12 cellular contexts compared by ENCODE assay signal in the genomic region with DNA sequence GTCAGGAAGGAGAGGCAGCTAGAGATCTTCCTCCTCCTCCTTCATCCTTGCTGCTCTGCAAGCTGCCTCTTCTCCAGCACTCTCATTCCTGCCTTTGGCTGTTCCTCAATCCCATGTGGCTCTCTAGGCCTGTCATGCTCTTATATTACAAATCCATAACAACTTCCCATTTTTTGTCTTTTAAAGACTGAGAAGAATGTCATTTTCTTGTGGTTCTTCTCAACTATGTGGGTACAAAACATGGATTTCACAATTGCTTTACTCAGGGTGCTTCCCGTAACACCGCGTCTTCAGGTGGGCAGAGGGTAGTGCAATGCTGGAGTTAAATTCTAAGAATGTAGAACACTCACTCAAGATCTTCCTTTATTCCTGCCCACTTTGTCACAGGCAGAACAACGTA.
"Had no signal": no experiment of that assay in that cellular context is flagged by ENCODE, and none has a peak within 500 bp of the region (broad histone marks: within the 10 kb centered on the region; RNA-seq: fewer than 3 reads in every experiment).

No MANE protein-coding gene starts in this region.

- H3K36me3 ChIP-seq: thyroid gland had no signal

- H3K27ac ChIP-seq: body of pancreas, parathyroid adenoma, thyroid gland had no signal

- H3K4me3 ChIP-seq: body of pancreas, lung, thyroid gland had no signal

- H3K27me3 ChIP-seq: body of pancreas, thyroid gland had no signal

- H3K4me1 ChIP-seq: body of pancreas, parathyroid adenoma had no signal

- DNase-seq: activated effector memory CD4-positive, alpha-beta T cell treated with Interleukin-2 at 50 U/mL for 16 hours; activated T-cell treated with anti-CD3 and anti-CD28 coated beads, Interleukin-2, amount 50 U/mL, for 1 hour; amygdala; body of pancreas; T-helper 9 cell; thyroid gland had no signal

- ATAC-seq: activated CD4-positive, CD25-positive, alpha-beta regulatory T cell treated with anti-CD3 and anti-CD28 coated beads, Interleukin-2, amount 50 U/mL, for 24 hours; activated naive CD4-positive, alpha-beta T cell treated with anti-CD3 and anti-CD28 coated beads, Interleukin-2, amount 50 U/mL, for 72 hours; body of pancreas; esophagus mucosa; stimulated activated effector memory CD8-positive, alpha-beta T cell treated with anti-CD3 and anti-CD28 coated beads, Interleukin-12 subunit alpha, Interleukin-12 subunit beta, amount 100 ng/mL, for 72 hours had no signal

- H3K9me3 ChIP-seq: body of pancreas, thyroid gland had no signal
